In the genomic region with DNA sequence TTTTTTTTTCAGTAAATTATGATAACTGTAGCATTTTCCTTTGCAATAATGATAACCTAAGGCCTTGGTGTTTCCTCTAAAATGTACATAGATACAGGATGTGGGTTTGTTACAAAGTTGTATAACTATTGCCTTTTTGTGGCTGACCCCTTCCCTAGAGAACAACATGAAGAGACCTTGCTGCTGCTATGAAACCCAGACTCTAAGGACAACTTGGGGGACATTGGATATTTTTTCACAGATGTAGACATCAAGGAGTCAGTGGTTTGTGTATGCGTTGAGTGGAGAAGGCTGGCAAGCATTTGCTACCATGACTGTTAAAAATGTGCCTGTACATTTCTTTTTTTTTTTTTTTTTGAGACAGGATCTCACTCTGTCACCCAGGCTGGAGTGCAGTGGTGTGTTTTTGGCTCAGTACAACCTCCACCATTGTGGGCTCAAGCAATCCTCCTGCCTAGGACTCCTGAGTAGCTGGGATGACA, we compare ENCODE assay signal across 8 cellular contexts. TPM values are rescaled to one million over a fixed set of nuclear protein-coding genes. Genes with fewer than 3 reads are reported as not detected.
A peak's percentile ranks its signal among the peaks of the same experiment; 100 is the strongest.
DNase-seq lines count a peak whose midpoint lies in the region; ATAC-seq and TF ChIP-seq lines count a peak whose summit lies in the region.

No MANE protein-coding gene starts in this region.

- H3K36me3 ChIP-seq in thyroid gland: peaks cover 5 to 11% of the 10 kb centered on the region in 2 donors

- H3K9me3 Mint-ChIP-seq in activated T-cell treated with anti-CD3 and anti-CD28 coated beads, Interleukin-2, amount 50 U/mL, for 4 hours: no peaks in the 10 kb centered on the region
- no peaks in the 10 kb centered on the region for H3K9me3 Mint-ChIP-seq in activated CD8-positive, alpha-beta T cell treated with anti-CD3 and anti-CD28 coated beads for 36 hours
- no peaks in the 10 kb centered on the region for H3K9me3 Mint-ChIP-seq in WTC11

- H3K4me1 Mint-ChIP-seq in activated T-cell treated with anti-CD3 and anti-CD28 coated beads, Interleukin-2, amount 50 U/mL, for 4 hours (ENCODE audit: low read depth): peaks cover 67% of the 10 kb centered on the region
- H3K4me1 Mint-ChIP-seq in activated CD8-positive, alpha-beta T cell treated with anti-CD3 and anti-CD28 coated beads for 36 hours (ENCODE audit: low read depth): peaks cover 60% of the 10 kb centered on the region
- H3K4me1 Mint-ChIP-seq in WTC11: no peaks in the 10 kb centered on the region

- peak overlapping the region; percentile 47 for H3K4me3 Mint-ChIP-seq in activated T-cell treated with anti-CD3 and anti-CD28 coated beads, Interleukin-2, amount 50 U/mL, for 4 hours
- H3K4me3 Mint-ChIP-seq in activated CD8-positive, alpha-beta T cell treated with anti-CD3 and anti-CD28 coated beads for 36 hours: no peak overlapping the region
- H3K4me3 Mint-ChIP-seq in WTC11: no peak overlapping the region

- DNase-seq in activated T-cell treated with anti-CD3 and anti-CD28 coated beads, Interleukin-2, amount 50 U/mL, for 4 hours: no peak
- DNase-seq in activated T-cell treated with anti-CD3 and anti-CD28 coated beads for 4 hours (no peak), kidney tubule cell (ENCODE audit: low spot score) (peak; percentile 20), thyroid gland (no peak), UCSD-AML1 (lab: John Stamatoyannopoulos, UW; ENCODE audit: unreplicated experiment) (no peak), WTC11 (ENCODE audit: low spot score) (no peak)
- no peak for DNase-seq in activated CD8-positive, alpha-beta T cell treated with anti-CD3 and anti-CD28 coated beads for 36 hours

- peaks cover 0 to 32% of the 10 kb centered on the region in 2 donors for H3K4me1 ChIP-seq in thyroid gland

- no peaks in the 10 kb centered on the region for H3K27me3 ChIP-seq in thyroid gland

- no peak overlapping the region for H3K4me3 ChIP-seq in thyroid gland (replicated peaks in 1 of 3)

- H3K27ac Mint-ChIP-seq in activated CD8-positive, alpha-beta T cell treated with anti-CD3 and anti-CD28 coated beads for 36 hours: peak overlapping the region; percentile 86
- H3K27ac Mint-ChIP-seq in WTC11: no peak overlapping the region

- H3K36me3 Mint-ChIP-seq in activated T-cell treated with anti-CD3 and anti-CD28 coated beads, Interleukin-2, amount 50 U/mL, for 4 hours (ENCODE audit: insufficient read depth): peaks cover 16% of the 10 kb centered on the region
- H3K36me3 Mint-ChIP-seq in activated CD8-positive, alpha-beta T cell treated with anti-CD3 and anti-CD28 coated beads for 36 hours (ENCODE audit: low read depth): peaks cover 36% of the 10 kb centered on the region
- H3K36me3 Mint-ChIP-seq in WTC11: no peaks in the 10 kb centered on the region

- 82 to 86% methylated on average over 1 of the region's 1 CpG for WGBS in thyroid gland, 2 donors

- no peak for TF ChIP-seq CTCF in activated CD8-positive, alpha-beta T cell treated with anti-CD3 and anti-CD28 coated beads for 36 hours (IDR thresholded peaks at IDR 0.05)
- TF ChIP-seq CTCF in thyroid gland (IDR thresholded peaks at IDR 0.05) (no peak), WTC11 (IDR thresholded peaks at IDR 0.05) (no peak)

- H3K9me3 ChIP-seq in thyroid gland: no peaks in the 10 kb centered on the region

- POLR2A ChIA-PET in activated CD8-positive, alpha-beta T cell treated with anti-CD3 and anti-CD28 coated beads for 36 hours (lab: Charles Lee): interaction anchor here (2.2 to 2.7 kb wide), 2 partner anchors 12 to 13 kb away, joined by 8 to 17 read pairs; a partner anchor contains a TSS
- POLR2A ChIA-PET in WTC11 (lab: Charles Lee): interaction anchor here (0.6 kb wide), 1 partner anchor 499 kb away, joined by 3 read pairs; no protein-coding TSS in a partner anchor

- no peak for TF ChIP-seq POLR2A in thyroid gland (IDR thresholded peaks at IDR 0.05)

- CTCF ChIA-PET in activated CD8-positive, alpha-beta T cell treated with anti-CD3 and anti-CD28 coated beads for 36 hours (lab: Charles Lee): interaction anchor here (1.4 to 4.1 kb wide), 4 partner anchors 11 to 162 kb away, joined by 5 to 27 read pairs (median 8); a partner anchor contains a TSS
- CTCF ChIA-PET in WTC11 (lab: Charles Lee): interaction anchor here (0.6 to 1.7 kb wide), 4 partner anchors 63 to 1002 kb away, joined by 3 to 5 read pairs (median 4); no protein-coding TSS in a partner anchor

- intact Hi-C loops in activated CD8-positive, alpha-beta T cell treated with anti-CD3 and anti-CD28 coated beads for 36 hours (cut with micrococcal nuclease): no loop called here
- intact Hi-C loops in thyroid gland (cut with DNase I): no loop called here

- peak; percentile 14 to 31 for ATAC-seq in activated T-cell treated with anti-CD3 and anti-CD28 coated beads, Interleukin-2, amount 50 U/mL, for 4 hours
- ATAC-seq in activated CD8-positive, alpha-beta T cell treated with anti-CD3 and anti-CD28 coated beads for 36 hours: peak; percentile 75
- ATAC-seq in HG03565 (IDR thresholded peaks at IDR 0.05; ENCODE audit: unreplicated experiment) (no peak), WTC11 (no peak)

- no peaks in the 10 kb centered on the region for H3K27me3 Mint-ChIP-seq in activated T-cell treated with anti-CD3 and anti-CD28 coated beads, Interleukin-2, amount 50 U/mL, for 4 hours (ENCODE audit: low read depth)
- no peaks in the 10 kb centered on the region for H3K27me3 Mint-ChIP-seq in activated CD8-positive, alpha-beta T cell treated with anti-CD3 and anti-CD28 coated beads for 36 hours
- no peaks in the 10 kb centered on the region for H3K27me3 Mint-ChIP-seq in WTC11 (ENCODE audit: low read depth)

- H3K27ac ChIP-seq in thyroid gland: peak overlapping the region in 2 of 3 donors; percentile 6 to 10

TF ChIP-seq in WTC11, 78 proteins besides CTCF, POLR2A, EP300 and RAD21:
- TF ChIP-seq, protein P1, sequence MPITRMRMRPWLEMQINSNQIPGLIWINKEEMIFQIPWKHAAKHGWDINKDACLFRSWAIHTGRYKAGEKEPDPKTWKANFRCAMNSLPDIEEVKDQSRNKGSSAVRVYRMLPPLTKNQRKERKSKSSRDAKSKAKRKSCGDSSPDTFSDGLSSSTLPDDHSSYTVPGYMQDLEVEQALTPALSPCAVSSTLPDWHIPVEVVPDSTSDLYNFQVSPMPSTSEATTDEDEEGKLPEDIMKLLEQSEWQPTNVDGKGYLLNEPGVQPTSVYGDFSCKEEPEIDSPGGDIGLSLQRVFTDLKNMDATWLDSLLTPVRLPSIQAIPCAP (CRISPR knock-in tag; IDR thresholded peaks at IDR 0.05): no peak
- TF ChIP-seq, protein P2, sequence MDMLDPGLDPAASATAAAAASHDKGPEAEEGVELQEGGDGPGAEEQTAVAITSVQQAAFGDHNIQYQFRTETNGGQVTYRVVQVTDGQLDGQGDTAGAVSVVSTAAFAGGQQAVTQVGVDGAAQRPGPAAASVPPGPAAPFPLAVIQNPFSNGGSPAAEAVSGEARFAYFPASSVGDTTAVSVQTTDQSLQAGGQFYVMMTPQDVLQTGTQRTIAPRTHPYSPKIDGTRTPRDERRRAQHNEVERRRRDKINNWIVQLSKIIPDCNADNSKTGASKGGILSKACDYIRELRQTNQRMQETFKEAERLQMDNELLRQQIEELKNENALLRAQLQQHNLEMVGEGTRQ (CRISPR knock-in tag; IDR thresholded peaks at IDR 0.05): no peak
- TF ChIP-seq RORB (CRISPR knock-in tag; IDR thresholded peaks at IDR 0.05) (no peak), NR1H2 (CRISPR knock-in tag; IDR thresholded peaks at IDR 0.05) (no peak), ETV6 (CRISPR knock-in tag; IDR thresholded peaks at IDR 0.05) (no peak)
- TF ChIP-seq, protein P3, sequence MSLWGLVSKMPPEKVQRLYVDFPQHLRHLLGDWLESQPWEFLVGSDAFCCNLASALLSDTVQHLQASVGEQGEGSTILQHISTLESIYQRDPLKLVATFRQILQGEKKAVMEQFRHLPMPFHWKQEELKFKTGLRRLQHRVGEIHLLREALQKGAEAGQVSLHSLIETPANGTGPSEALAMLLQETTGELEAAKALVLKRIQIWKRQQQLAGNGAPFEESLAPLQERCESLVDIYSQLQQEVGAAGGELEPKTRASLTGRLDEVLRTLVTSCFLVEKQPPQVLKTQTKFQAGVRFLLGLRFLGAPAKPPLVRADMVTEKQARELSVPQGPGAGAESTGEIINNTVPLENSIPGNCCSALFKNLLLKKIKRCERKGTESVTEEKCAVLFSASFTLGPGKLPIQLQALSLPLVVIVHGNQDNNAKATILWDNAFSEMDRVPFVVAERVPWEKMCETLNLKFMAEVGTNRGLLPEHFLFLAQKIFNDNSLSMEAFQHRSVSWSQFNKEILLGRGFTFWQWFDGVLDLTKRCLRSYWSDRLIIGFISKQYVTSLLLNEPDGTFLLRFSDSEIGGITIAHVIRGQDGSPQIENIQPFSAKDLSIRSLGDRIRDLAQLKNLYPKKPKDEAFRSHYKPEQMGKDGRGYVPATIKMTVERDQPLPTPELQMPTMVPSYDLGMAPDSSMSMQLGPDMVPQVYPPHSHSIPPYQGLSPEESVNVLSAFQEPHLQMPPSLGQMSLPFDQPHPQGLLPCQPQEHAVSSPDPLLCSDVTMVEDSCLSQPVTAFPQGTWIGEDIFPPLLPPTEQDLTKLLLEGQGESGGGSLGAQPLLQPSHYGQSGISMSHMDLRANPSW (CRISPR knock-in tag; conservative IDR thresholded peaks at IDR 0.05; ENCODE audit: low read depth): no peak

RNA-seq across cellular contexts. Expression of a gene that starts 12.3 kb away (rescaled TPM):
- 10 to 100 TPM; 79.9 to 85.3 (median 83.1) TPM for total RNA-seq in activated T-cell treated with anti-CD3 and anti-CD28 coated beads, Interleukin-2, amount 50 U/mL, for 4 hours
- total RNA-seq in activated CD8-positive, alpha-beta T cell treated with anti-CD3 and anti-CD28 coated beads for 36 hours: 10 to 100 TPM; 64.7 to 65.4 TPM
- total RNA-seq in thyroid gland (10 to 100 TPM; 36.0 to 63.2 (median 50.5) TPM), WTC11 (2021) (29.5 to 42.6 TPM (median 31.1 TPM) in 3 replicates)

RNA-seq across cellular contexts. Expression of a gene that starts 14.1 kb away (rescaled TPM):
- 10 to 100 TPM; 29.6 to 45.2 (median 41.5) TPM for total RNA-seq in activated T-cell treated with anti-CD3 and anti-CD28 coated beads, Interleukin-2, amount 50 U/mL, for 4 hours
- 10 to 100 TPM; 45.3 to 53.6 TPM for total RNA-seq in activated CD8-positive, alpha-beta T cell treated with anti-CD3 and anti-CD28 coated beads for 36 hours
- total RNA-seq in thyroid gland: 10 to 100 TPM; 40.0 to 88.8 (median 57.6) TPM
- 68.1 to 77.6 TPM (median 69.5 TPM) in 3 replicates for total RNA-seq in WTC11 (2021)

RNA-seq across cellular contexts. Expression of a gene that starts 50.0 kb away (rescaled TPM):
- 10 to 100 TPM; 33.2 to 41.6 (median 39.7) TPM for total RNA-seq in activated T-cell treated with anti-CD3 and anti-CD28 coated beads, Interleukin-2, amount 50 U/mL, for 4 hours
- total RNA-seq in activated CD8-positive, alpha-beta T cell treated with anti-CD3 and anti-CD28 coated beads for 36 hours: 10 to 100 TPM; 31.9 to 32.2 TPM
- 10 to 100 TPM; 15.5 to 25.4 (median 25.2) TPM for total RNA-seq in thyroid gland
- 68.9 to 79.2 TPM (median 78.9 TPM) in 3 replicates for total RNA-seq in WTC11 (2021)

Comparison
In these comparisons a context has a peak if more than half of its experiments do, and no peak if none do; other contexts are left out.
1. ATAC-seq: peak in activated T-cell treated with anti-CD3 and anti-CD28 coated beads, Interleukin-2, amount 50 U/mL, for 4 hours (2 of 2) and activated CD8-positive, alpha-beta T cell treated with anti-CD3 and anti-CD28 coated beads for 36 hours (single experiment); none in HG03565 (single experiment) and WTC11 (single experiment).